Comparison of ENCODE assay signal across 9 cellular contexts in the genomic region with DNA sequence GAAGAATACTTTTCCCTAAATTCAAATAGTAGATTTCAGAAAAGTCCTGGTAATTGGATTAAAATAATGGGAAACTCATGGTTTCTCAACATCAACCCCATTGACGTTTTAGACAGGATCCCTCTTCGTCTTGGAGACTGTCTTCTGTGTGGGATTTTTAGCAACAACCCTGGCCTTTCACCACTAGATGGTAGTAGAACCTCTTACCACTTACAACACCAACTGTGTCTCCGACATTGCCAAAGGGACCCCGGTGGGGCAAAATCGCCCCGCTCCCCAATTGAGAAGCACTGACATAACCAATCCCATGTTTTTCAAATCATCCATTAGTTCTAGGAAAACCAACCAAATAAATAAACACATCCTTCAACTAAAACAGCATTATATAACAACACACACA. TPM values are rescaled to one million over a fixed set of nuclear protein-coding genes. Genes with fewer than 3 reads are reported as not detected.
A peak's percentile ranks its signal among the peaks of the same experiment; 100 is the strongest.
DNase-seq lines count a peak whose midpoint lies in the region; ATAC-seq and TF ChIP-seq lines count a peak whose summit lies in the region.
"Had no signal": no experiment of that assay in that cellular context is flagged by ENCODE, and none has a peak within 500 bp of the region (broad histone marks: within the 10 kb centered on the region; RNA-seq: fewer than 3 reads in every experiment).

No MANE protein-coding gene starts in this region.

- TF ChIP-seq POLR2A in erythroblast (IDR thresholded peaks at IDR 0.05; ENCODE audit: low read length): no peak

- intact Hi-C loops in posterior vena cava (cut with DNase I): loop anchor here in 1 of 2 donors (5.0 kb wide), 1 partner anchor 757 kb away; no protein-coding TSS in a partner anchor

- peak; percentile 68 for TF ChIP-seq CTCF in retinal pigment epithelial cell (conservative IDR thresholded peaks at IDR 0.05; ENCODE audit: low read depth, low read length)

- no peak for ATAC-seq in HG02970 (IDR thresholded peaks at IDR 0.05; ENCODE audit: low FRiP score, unreplicated experiment)

- peak; percentile 42 for DNase-seq in COLO829 (ENCODE audit: low spot score)
- peak; percentile 19 for DNase-seq in GM19238 (ENCODE audit: insufficient read length, low spot score)
- peak; percentile 44 for DNase-seq in NCI-H748 treated with DMSO at 0.1 percent for 48 hours (lab: John Stamatoyannopoulos, UW)
- peak; percentile 3 to 12 for DNase-seq in erythroblast (lab: John Stamatoyannopoulos, UW)
- no peak for DNase-seq in retinal pigment epithelial cell (ENCODE audit: low read depth)
- DNase-seq in posterior vena cava (ENCODE audit: low spot score): no peak
- DNase-seq in activated T-cell treated with anti-CD3 and anti-CD28 coated beads for 4 hours: no peak

- H3K4me3 ChIP-seq in retinal pigment epithelial cell (ENCODE audit: low read length): no peak overlapping the region

RNA-seq across cellular contexts. Expression of gene ANOS1, which starts 16.9 kb away (rescaled TPM):
- 1 to 10 TPM in 1 of 2 donors, under 1 TPM in 1; 0.95 to 3.1 TPM for total RNA-seq in posterior vena cava

RNA-seq across cellular contexts. Expression of gene FAM9A, which starts 52.3 kb away (rescaled TPM):
- total RNA-seq in posterior vena cava: not detected
- total RNA-seq: temporal lobe had no signal

Comparison
In these comparisons a context has a peak if more than half of its experiments do, and no peak if none do; other contexts are left out.
1. DNase-seq: peak in COLO829 (single experiment), GM19238 (single experiment), NCI-H748 treated with DMSO at 0.1 percent for 48 hours (single experiment) and erythroblast (2 of 2); none in retinal pigment epithelial cell (single experiment), posterior vena cava (single experiment) and activated T-cell treated with anti-CD3 and anti-CD28 coated beads for 4 hours (single experiment).